10 cellular contexts compared by ENCODE assay signal in genomic region chrX:143437439-143437838, GRCh38.
DNase-seq lines count a peak whose midpoint lies in the region; ATAC-seq and TF ChIP-seq lines count a peak whose summit lies in the region.
"Had no signal": no experiment of that assay in that cellular context is flagged by ENCODE, and none has a peak within 500 bp of the region (broad histone marks: within the 10 kb centered on the region; RNA-seq: fewer than 3 reads in every experiment).

No MANE protein-coding gene starts in this region.

- no peaks in the 10 kb centered on the region for H3K79me2 ChIP-seq in GM23338 (replicated peaks; ENCODE audit: insufficient read depth)

- no peak overlapping the region for H3K27ac ChIP-seq in GM23338 (ENCODE audit: low read depth)
- no peak overlapping the region for H3K27ac ChIP-seq in testis
- H3K27ac ChIP-seq: epithelial cell of prostate had no signal

- no peaks in the 10 kb centered on the region for H3K27me3 Mint-ChIP-seq in GM23338 (ENCODE audit: insufficient read depth, low read depth, poor library complexity)
- H3K27me3 Mint-ChIP-seq in glutamatergic neuron (ENCODE audit: unreplicated experiment), result peaks cover 2% of the 10 kb centered on the region

- H3K4me1 ChIP-seq in GM23338 (ENCODE audit: insufficient read depth) (no peaks in the 10 kb centered on the region), testis (no peaks in the 10 kb centered on the region)

- peak; percentile 62 for ATAC-seq in GM23338
- ATAC-seq in GM21576 (IDR thresholded peaks at IDR 0.05; ENCODE audit: unreplicated experiment), result no peak

- no peaks in the 10 kb centered on the region for H3K4me1 Mint-ChIP-seq in GM23338
- H3K4me1 Mint-ChIP-seq in glutamatergic neuron (ENCODE audit: low read depth, unreplicated experiment), result no peaks in the 10 kb centered on the region

- no peaks in the 10 kb centered on the region for H3K9me3 ChIP-seq in testis

- H3K4me3 ChIP-seq in GM23338 (no peak overlapping the region), testis (no peak overlapping the region)

- TF ChIP-seq CTCF in GM23338 (conservative IDR thresholded peaks at IDR 0.05; ENCODE audit: low read depth in 2 of 2), result peak; percentile 53 to 57
- peak; percentile 31 for TF ChIP-seq CTCF in glutamatergic neuron (IDR thresholded peaks at IDR 0.05; ENCODE audit: partially characterized antibody, unreplicated experiment)
- peak in 1 of 3 experiments; percentile 11 for TF ChIP-seq CTCF in testis (IDR thresholded peaks at IDR 0.05)

- H4K20me1 ChIP-seq in GM23338 (replicated peaks; ENCODE audit: insufficient read depth), result no peaks in the 10 kb centered on the region

- intact Hi-C loops in testis (cut with DNase I; ENCODE audit: low total_unique reads), result no loop called here

- no peak overlapping the region for H3K27ac Mint-ChIP-seq in GM23338
- no peak overlapping the region for H3K27ac Mint-ChIP-seq in glutamatergic neuron (ENCODE audit: unreplicated experiment)

- peak; percentile 8 for DNase-seq in COLO829 (ENCODE audit: low spot score)
- DNase-seq in GM23338 (ENCODE audit: low spot score), result peak; percentile 53
- DNase-seq in OCI-M1 (lab: John Stamatoyannopoulos, UW), result peak; percentile 60
- DNase-seq in glutamatergic neuron, result no peak
- DNase-seq in testis, result no peak
- DNase-seq in stimulated activated CD4-positive, alpha-beta T cell treated with anti-CD3 and anti-CD28 coated beads, Interleukin-4, amount 100 ng/mL, for 4 hours, result no peak
- DNase-seq in NCI-H524 treated with DMSO at 0.1 percent for 48 hours (lab: John Stamatoyannopoulos, UW), result no peak
- DNase-seq: NCI-H510A had no signal

- H3K4me3 Mint-ChIP-seq in GM23338 (no peak overlapping the region), glutamatergic neuron (ENCODE audit: unreplicated experiment) (no peak overlapping the region)

- H2AFZ ChIP-seq in GM23338, result no peak overlapping the region

- no peaks in the 10 kb centered on the region for H3F3A ChIP-seq in GM23338 (replicated peaks; ENCODE audit: low read depth)

- no peak overlapping the region for H3K4me2 ChIP-seq in GM23338

- no peaks in the 10 kb centered on the region for H3K36me3 ChIP-seq in GM23338 (ENCODE audit: insufficient read depth)
- H3K36me3 ChIP-seq in testis (ENCODE audit: low read depth, missing control alignments), result no peaks in the 10 kb centered on the region

- H3K27me3 ChIP-seq in GM23338 (ENCODE audit: insufficient read depth) (no peaks in the 10 kb centered on the region), testis (no peaks in the 10 kb centered on the region)

- WGBS in testis, 2 donors, result 12 to 20% methylated on average over 7 of the region's 7 CpGs

- TF ChIP-seq POLR2A in testis (IDR thresholded peaks at IDR 0.05), result no peak

- H3K9me2 ChIP-seq in GM23338 (ENCODE audit: insufficient read depth), result no peaks in the 10 kb centered on the region

- H3K36me3 Mint-ChIP-seq in GM23338 (ENCODE audit: low read depth) (no peaks in the 10 kb centered on the region; the same call in 2 of the 3 replicates), glutamatergic neuron (ENCODE audit: unreplicated experiment) (no peaks in the 10 kb centered on the region)

- H3K9me3 Mint-ChIP-seq in GM23338 (peaks cover 12% of the 10 kb centered on the region), glutamatergic neuron (ENCODE audit: unreplicated experiment) (no peaks in the 10 kb centered on the region)

TF ChIP-seq in GM23338, 12 proteins besides CTCF, POLR2A, EP300 and RAD21:
- TF ChIP-seq EZH2 (IDR thresholded peaks at IDR 0.05; ENCODE audit: low read depth, unreplicated experiment), result no peak
- TF ChIP-seq EZH2phosphoT487 (IDR thresholded peaks at IDR 0.05; ENCODE audit: unreplicated experiment), result no peak
- TF ChIP-seq CREB1 (CRISPR knock-in tag; IDR thresholded peaks at IDR 0.05; ENCODE audit: low read depth), result no peak
- no peak for TF ChIP-seq JUNB (IDR thresholded peaks at IDR 0.05; ENCODE audit: unreplicated experiment)
- no peak for TF ChIP-seq ZNF462 (CRISPR knock-in tag; IDR thresholded peaks at IDR 0.05)
- TF ChIP-seq REST (IDR thresholded peaks at IDR 0.05; ENCODE audit: unreplicated experiment), result no peak
- TF ChIP-seq ZNF331 (CRISPR knock-in tag; IDR thresholded peaks at IDR 0.05; ENCODE audit: low read depth), result no peak
- no peak for TF ChIP-seq STAT1 (IDR thresholded peaks at IDR 0.05; ENCODE audit: unreplicated experiment)
- TF ChIP-seq NANOG (IDR thresholded peaks at IDR 0.05; ENCODE audit: borderline replicate concordance), result no peak
- TF ChIP-seq ZNF114 (CRISPR knock-in tag; IDR thresholded peaks at IDR 0.05), result no peak

Comparison
In these comparisons a context has a peak if more than half of its experiments do, and no peak if none do; other contexts are left out.
1. DNase-seq: peak in COLO829 (single experiment), GM23338 (single experiment) and OCI-M1 (single experiment); none in glutamatergic neuron (single experiment), testis (single experiment), stimulated activated CD4-positive, alpha-beta T cell treated with anti-CD3 and anti-CD28 coated beads, Interleukin-4, amount 100 ng/mL, for 4 hours (0 of 2) and NCI-H524 treated with DMSO at 0.1 percent for 48 hours (single experiment).